Comparison of ENCODE assay signal across 12 cellular contexts in the genomic region with DNA sequence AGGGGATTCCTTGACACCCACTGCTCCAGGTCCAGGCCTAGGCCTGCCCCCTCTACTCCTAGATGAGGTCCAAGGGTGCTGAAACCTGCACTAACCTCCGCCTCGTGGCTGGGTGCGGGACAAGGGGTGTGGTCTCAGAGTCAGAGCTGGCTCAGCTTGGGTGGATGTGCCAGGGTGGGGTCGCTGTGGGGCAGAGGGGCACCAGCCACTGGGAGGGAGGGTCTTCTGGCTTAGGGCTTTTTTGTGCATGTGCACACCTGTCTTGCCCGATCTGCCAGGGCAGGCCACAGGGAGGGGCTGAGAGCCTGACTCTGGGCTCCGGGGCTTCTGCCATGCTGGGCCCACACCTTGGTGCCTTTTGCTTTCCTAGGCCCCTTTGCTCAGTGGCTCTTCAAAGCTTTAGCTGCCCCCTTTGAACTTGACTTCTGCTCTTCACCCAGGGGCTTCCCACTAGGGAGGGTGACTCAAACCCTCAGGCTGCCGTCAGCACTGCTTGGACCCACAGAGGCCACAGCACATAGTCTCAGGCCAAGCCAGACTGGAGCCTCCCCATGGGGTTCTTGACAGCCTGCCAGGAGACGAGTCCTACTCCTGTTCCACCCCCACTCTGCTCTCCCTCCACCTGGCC.
DNase-seq lines count a peak whose midpoint lies in the region; ATAC-seq and TF ChIP-seq lines count a peak whose summit lies in the region.
"Had no signal": no experiment of that assay in that cellular context is flagged by ENCODE, and none has a peak within 500 bp of the region (broad histone marks: within the 10 kb centered on the region; RNA-seq: fewer than 3 reads in every experiment).

No MANE protein-coding gene starts in this region.

- H3K9me3 Mint-ChIP-seq in activated naive CD8-positive, alpha-beta T cell treated with anti-CD3 and anti-CD28 coated beads, Interleukin-2, amount 10 ng/mL, durations not matched to agents 7 days and 5 days: peaks cover 1% of the 10 kb centered on the region
- peaks cover 11% of the 10 kb centered on the region for H3K9me3 Mint-ChIP-seq in WTC11

- intact Hi-C loops in mucosa of descending colon (cut with DNase I, micrococcal nuclease): loop anchor here in 1 of 2 donors (10.0 kb wide), 1 partner anchor 65 kb away; no protein-coding TSS in a partner anchor

- H3K4me3 ChIP-seq in mucosa of descending colon: no peak overlapping the region
- H3K4me3 ChIP-seq: cardiac muscle cell had no signal

- CTCF ChIA-PET in WTC11 (lab: Charles Lee): interaction anchor here (1.3 to 2.9 kb wide), 2 partner anchors 36 to 38 kb away, joined by 4 to 16 read pairs; no protein-coding TSS in a partner anchor

- H3K27ac Mint-ChIP-seq in activated naive CD8-positive, alpha-beta T cell treated with anti-CD3 and anti-CD28 coated beads, Interleukin-2, amount 10 ng/mL, durations not matched to agents 7 days and 5 days: peak overlapping the region; percentile 71
- H3K27ac Mint-ChIP-seq in WTC11: no peak overlapping the region

- in situ Hi-C loops in GM13976 (cut with MboI; ENCODE audit: low sequenced_read_pairs, unreplicated experiment): no loop called here

- no peaks in the 10 kb centered on the region for H3K9me3 ChIP-seq in mucosa of descending colon

- H3K36me3 Mint-ChIP-seq in activated naive CD8-positive, alpha-beta T cell treated with anti-CD3 and anti-CD28 coated beads, Interleukin-2, amount 10 ng/mL, durations not matched to agents 7 days and 5 days: peaks cover 3% of the 10 kb centered on the region
- H3K36me3 Mint-ChIP-seq in WTC11: no peaks in the 10 kb centered on the region

- ATAC-seq in activated naive CD8-positive, alpha-beta T cell treated with anti-CD3 and anti-CD28 coated beads, Interleukin-2, amount 10 ng/mL, durations not matched to agents 7 days and 5 days (ENCODE audit: low read depth): peak; percentile 38
- no peak for ATAC-seq in mucosa of descending colon
- no peak for ATAC-seq in WTC11

- H3K4me3 Mint-ChIP-seq in activated naive CD8-positive, alpha-beta T cell treated with anti-CD3 and anti-CD28 coated beads, Interleukin-2, amount 10 ng/mL, durations not matched to agents 7 days and 5 days: no peak overlapping the region
- H3K4me3 Mint-ChIP-seq in WTC11: no peak overlapping the region

- no peaks in the 10 kb centered on the region for H3K27me3 Mint-ChIP-seq in activated naive CD8-positive, alpha-beta T cell treated with anti-CD3 and anti-CD28 coated beads, Interleukin-2, amount 10 ng/mL, durations not matched to agents 7 days and 5 days
- H3K27me3 Mint-ChIP-seq in WTC11 (ENCODE audit: low read depth): peaks cover 4% of the 10 kb centered on the region; the same call in 1 of the 2 replicates

- POLR2A ChIA-PET in activated naive CD8-positive, alpha-beta T cell treated with anti-CD3 and anti-CD28 coated beads, Interleukin-2, amount 10 ng/mL, durations not matched to agents 7 days and 5 days (lab: Charles Lee): interaction anchor here (3.5 kb wide), 1 partner anchor 35 kb away, joined by 18 read pairs; no protein-coding TSS in a partner anchor
- POLR2A ChIA-PET in WTC11 (lab: Charles Lee): no interaction called here

- DNase-seq in DMS79 treated with DMSO at 0.1 percent for 48 hours (lab: John Stamatoyannopoulos, UW) (peak; percentile 5), DMS79 (lab: John Stamatoyannopoulos, UW) (no peak), GM13976 (ENCODE audit: low spot score) (peak; percentile 38), mucosa of descending colon (peak in 2 of 3 donors; percentile 42 to 53), WTC11 (ENCODE audit: low spot score) (no peak), HUDEP-2 (lab: John Stamatoyannopoulos, UW; ENCODE audit: unreplicated experiment in 76 of 76) (no peak), NOMO-1 treated with DMSO at 0.1 percent for 48 hours (lab: John Stamatoyannopoulos, UW; ENCODE audit: unreplicated experiment) (no peak)
- DNase-seq in activated naive CD8-positive, alpha-beta T cell treated with anti-CD3 and anti-CD28 coated beads, Interleukin-2, amount 10 ng/mL, durations not matched to agents 7 days and 5 days: peak; percentile 37
- DNase-seq: activated CD4-positive, alpha-beta T cell treated with anti-CD3 and anti-CD28 coated beads for 48 hours; EL; foreskin fibroblast had no signal

- H3K4me1 Mint-ChIP-seq in activated naive CD8-positive, alpha-beta T cell treated with anti-CD3 and anti-CD28 coated beads, Interleukin-2, amount 10 ng/mL, durations not matched to agents 7 days and 5 days: peaks cover 26% of the 10 kb centered on the region
- peaks cover 26% of the 10 kb centered on the region for H3K4me1 Mint-ChIP-seq in WTC11

- H3K4me1 ChIP-seq in mucosa of descending colon (ENCODE audit: low read depth): peaks cover 21% of the 10 kb centered on the region

- no peaks in the 10 kb centered on the region for H3K36me3 ChIP-seq in mucosa of descending colon (ENCODE audit: low read depth)
- H3K36me3 ChIP-seq: cardiac muscle cell had no signal

- TF ChIP-seq CTCF in GM13976 (IDR thresholded peaks at IDR 0.05; ENCODE audit: borderline replicate concordance, control extremely low read depth, extremely low read depth, insufficient read depth, missing control alignments): no peak
- TF ChIP-seq CTCF in mucosa of descending colon (IDR thresholded peaks at IDR 0.05): no peak
- no peak for TF ChIP-seq CTCF in WTC11 (IDR thresholded peaks at IDR 0.05)

TF ChIP-seq in WTC11, 78 proteins besides CTCF, POLR2A, EP300 and RAD21 (continues in another document):
- TF ChIP-seq, protein P1, sequence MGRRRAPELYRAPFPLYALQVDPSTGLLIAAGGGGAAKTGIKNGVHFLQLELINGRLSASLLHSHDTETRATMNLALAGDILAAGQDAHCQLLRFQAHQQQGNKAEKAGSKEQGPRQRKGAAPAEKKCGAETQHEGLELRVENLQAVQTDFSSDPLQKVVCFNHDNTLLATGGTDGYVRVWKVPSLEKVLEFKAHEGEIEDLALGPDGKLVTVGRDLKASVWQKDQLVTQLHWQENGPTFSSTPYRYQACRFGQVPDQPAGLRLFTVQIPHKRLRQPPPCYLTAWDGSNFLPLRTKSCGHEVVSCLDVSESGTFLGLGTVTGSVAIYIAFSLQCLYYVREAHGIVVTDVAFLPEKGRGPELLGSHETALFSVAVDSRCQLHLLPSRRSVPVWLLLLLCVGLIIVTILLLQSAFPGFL (CRISPR knock-in tag; IDR thresholded peaks at IDR 0.05; ENCODE audit: borderline replicate concordance): no peak
- TF ChIP-seq FOXJ3 (CRISPR knock-in tag; IDR thresholded peaks at IDR 0.05; ENCODE audit: borderline replicate concordance) (no peak), OVOL2 (CRISPR knock-in tag; IDR thresholded peaks at IDR 0.05; ENCODE audit: borderline replicate concordance) (no peak), MYBL2 (CRISPR knock-in tag; IDR thresholded peaks at IDR 0.05) (no peak)
- TF ChIP-seq, protein P2, sequence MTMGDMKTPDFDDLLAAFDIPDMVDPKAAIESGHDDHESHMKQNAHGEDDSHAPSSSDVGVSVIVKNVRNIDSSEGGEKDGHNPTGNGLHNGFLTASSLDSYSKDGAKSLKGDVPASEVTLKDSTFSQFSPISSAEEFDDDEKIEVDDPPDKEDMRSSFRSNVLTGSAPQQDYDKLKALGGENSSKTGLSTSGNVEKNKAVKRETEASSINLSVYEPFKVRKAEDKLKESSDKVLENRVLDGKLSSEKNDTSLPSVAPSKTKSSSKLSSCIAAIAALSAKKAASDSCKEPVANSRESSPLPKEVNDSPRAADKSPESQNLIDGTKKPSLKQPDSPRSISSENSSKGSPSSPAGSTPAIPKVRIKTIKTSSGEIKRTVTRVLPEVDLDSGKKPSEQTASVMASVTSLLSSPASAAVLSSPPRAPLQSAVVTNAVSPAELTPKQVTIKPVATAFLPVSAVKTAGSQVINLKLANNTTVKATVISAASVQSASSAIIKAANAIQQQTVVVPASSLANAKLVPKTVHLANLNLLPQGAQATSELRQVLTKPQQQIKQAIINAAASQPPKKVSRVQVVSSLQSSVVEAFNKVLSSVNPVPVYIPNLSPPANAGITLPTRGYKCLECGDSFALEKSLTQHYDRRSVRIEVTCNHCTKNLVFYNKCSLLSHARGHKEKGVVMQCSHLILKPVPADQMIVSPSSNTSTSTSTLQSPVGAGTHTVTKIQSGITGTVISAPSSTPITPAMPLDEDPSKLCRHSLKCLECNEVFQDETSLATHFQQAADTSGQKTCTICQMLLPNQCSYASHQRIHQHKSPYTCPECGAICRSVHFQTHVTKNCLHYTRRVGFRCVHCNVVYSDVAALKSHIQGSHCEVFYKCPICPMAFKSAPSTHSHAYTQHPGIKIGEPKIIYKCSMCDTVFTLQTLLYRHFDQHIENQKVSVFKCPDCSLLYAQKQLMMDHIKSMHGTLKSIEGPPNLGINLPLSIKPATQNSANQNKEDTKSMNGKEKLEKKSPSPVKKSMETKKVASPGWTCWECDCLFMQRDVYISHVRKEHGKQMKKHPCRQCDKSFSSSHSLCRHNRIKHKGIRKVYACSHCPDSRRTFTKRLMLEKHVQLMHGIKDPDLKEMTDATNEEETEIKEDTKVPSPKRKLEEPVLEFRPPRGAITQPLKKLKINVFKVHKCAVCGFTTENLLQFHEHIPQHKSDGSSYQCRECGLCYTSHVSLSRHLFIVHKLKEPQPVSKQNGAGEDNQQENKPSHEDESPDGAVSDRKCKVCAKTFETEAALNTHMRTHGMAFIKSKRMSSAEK (CRISPR knock-in tag; IDR thresholded peaks at IDR 0.05; ENCODE audit: borderline replicate concordance): no peak
- TF ChIP-seq, protein P3, sequence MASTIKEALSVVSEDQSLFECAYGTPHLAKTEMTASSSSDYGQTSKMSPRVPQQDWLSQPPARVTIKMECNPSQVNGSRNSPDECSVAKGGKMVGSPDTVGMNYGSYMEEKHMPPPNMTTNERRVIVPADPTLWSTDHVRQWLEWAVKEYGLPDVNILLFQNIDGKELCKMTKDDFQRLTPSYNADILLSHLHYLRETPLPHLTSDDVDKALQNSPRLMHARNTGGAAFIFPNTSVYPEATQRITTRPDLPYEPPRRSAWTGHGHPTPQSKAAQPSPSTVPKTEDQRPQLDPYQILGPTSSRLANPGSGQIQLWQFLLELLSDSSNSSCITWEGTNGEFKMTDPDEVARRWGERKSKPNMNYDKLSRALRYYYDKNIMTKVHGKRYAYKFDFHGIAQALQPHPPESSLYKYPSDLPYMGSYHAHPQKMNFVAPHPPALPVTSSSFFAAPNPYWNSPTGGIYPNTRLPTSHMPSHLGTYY (CRISPR knock-in tag; IDR thresholded peaks at IDR 0.05): no peak
- TF ChIP-seq, protein P4, sequence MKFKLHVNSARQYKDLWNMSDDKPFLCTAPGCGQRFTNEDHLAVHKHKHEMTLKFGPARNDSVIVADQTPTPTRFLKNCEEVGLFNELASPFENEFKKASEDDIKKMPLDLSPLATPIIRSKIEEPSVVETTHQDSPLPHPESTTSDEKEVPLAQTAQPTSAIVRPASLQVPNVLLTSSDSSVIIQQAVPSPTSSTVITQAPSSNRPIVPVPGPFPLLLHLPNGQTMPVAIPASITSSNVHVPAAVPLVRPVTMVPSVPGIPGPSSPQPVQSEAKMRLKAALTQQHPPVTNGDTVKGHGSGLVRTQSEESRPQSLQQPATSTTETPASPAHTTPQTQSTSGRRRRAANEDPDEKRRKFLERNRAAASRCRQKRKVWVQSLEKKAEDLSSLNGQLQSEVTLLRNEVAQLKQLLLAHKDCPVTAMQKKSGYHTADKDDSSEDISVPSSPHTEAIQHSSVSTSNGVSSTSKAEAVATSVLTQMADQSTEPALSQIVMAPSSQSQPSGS (CRISPR knock-in tag; IDR thresholded peaks at IDR 0.05; ENCODE audit: borderline replicate concordance, low read depth): no peak

Comparison
In these comparisons a context has a peak if more than half of its experiments do, and no peak if none do; other contexts are left out.
1. DNase-seq: peak in DMS79 treated with DMSO at 0.1 percent for 48 hours (single experiment), GM13976 (single experiment), activated naive CD8-positive, alpha-beta T cell treated with anti-CD3 and anti-CD28 coated beads, Interleukin-2, amount 10 ng/mL, durations not matched to agents 7 days and 5 days (single experiment) and mucosa of descending colon (2 of 3); none in DMS79 (single experiment), WTC11 (single experiment), HUDEP-2 (0 of 76) and NOMO-1 treated with DMSO at 0.1 percent for 48 hours (single experiment).